Comparison of ENCODE assay signal across 16 cellular contexts in the genomic region with DNA sequence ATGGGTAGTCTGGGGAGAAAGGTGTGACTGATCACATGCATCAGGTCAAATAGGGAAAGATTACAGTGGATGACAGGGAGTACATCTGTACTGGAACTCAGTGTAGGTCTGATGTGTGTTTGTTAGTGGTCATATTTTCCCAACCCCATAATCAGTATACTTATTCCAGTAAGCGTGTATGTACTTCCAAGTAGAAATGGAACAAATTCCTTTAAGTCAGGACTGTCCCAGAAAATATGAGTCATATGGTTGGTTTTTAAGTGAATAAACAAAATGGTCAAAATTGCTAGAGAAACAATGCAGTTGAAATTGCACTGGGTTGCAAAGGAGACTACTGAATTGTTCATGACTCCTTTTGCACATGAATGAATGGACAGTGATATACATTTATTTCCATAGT.
"Had no signal": no experiment of that assay in that cellular context is flagged by ENCODE, and none has a peak within 500 bp of the region (broad histone marks: within the 10 kb centered on the region; RNA-seq: fewer than 3 reads in every experiment).

No MANE protein-coding gene starts in this region.

- H3K79me2 ChIP-seq: parathyroid adenoma had no signal

- H3K9ac ChIP-seq: parathyroid adenoma had no signal

- H3K9me3 ChIP-seq: left ventricle myocardium inferior, mucosa of descending colon had no signal

- H3K4me1 ChIP-seq: left ventricle myocardium inferior, parathyroid adenoma had no signal

- H3K4me3 ChIP-seq: left ventricle myocardium inferior, mucosa of descending colon had no signal

- DNase-seq: activated CD4-positive, alpha-beta memory T cell treated with anti-CD3 and anti-CD28 coated beads for 36 hours; activated CD4-positive, alpha-beta T cell treated with anti-CD3 and anti-CD28 coated beads for 1 hour; activated gamma-delta T cell; activated T-cell treated with anti-CD3 and anti-CD28 coated beads, Interleukin-2, amount 50 U/mL, for 48 hours; amygdala; endodermal cell; hippocampal formation; kidney; left ventricle myocardium inferior; mucosa of descending colon; naive thymus-derived CD4-positive, alpha-beta T cell; T-helper 1 cell had no signal

- H3K27ac ChIP-seq: left ventricle myocardium inferior, parathyroid adenoma, VCaP had no signal

- H2AFZ ChIP-seq: parathyroid adenoma had no signal

- H3K36me3 ChIP-seq: left ventricle myocardium inferior had no signal

- ATAC-seq: activated naive CD4-positive, alpha-beta T cell treated with anti-CD3 and anti-CD28 coated beads, Interleukin-2, amount 50 U/mL, for 72 hours; mucosa of descending colon; naive thymus-derived CD4-positive, alpha-beta T cell; stimulated activated memory B cell treated with anti-CD40 and anti-IgM and Interleukin-4, amounts not matched to agents 10 μg/mL and 1 μg/mL and 100 μg/mL, for 72 hours had no signal
